Comparison of ENCODE assay signal across 32 cellular contexts in genomic region chr16:72558501-72558900, GRCh38.
"Had no signal": no experiment of that assay in that cellular context is flagged by ENCODE, and none has a peak within 500 bp of the region (broad histone marks: within the 10 kb centered on the region; RNA-seq: fewer than 3 reads in every experiment).

No MANE protein-coding gene starts in this region.

- H3K36me3 Mint-ChIP-seq: natural killer cell treated with Interleukin-12 subunit alpha and Interleukin-12 subunit beta and Interleukin-15 and Interleukin-18, amount 100 ng/mL, for 72 hours; stimulated activated memory B cell treated with anti-CD40 and anti-IgM and Interleukin-4, amounts not matched to agents 10 μg/mL and 1 μg/mL and 100 μg/mL, for 72 hours; type B pancreatic cell had no signal

- H3K9me3 ChIP-seq: ovary, psoas muscle, right lobe of liver, sigmoid colon, spleen, suprapubic skin, testis, tibial artery, transverse colon, upper lobe of right lung, uterus had no signal

- H3K9me3 Mint-ChIP-seq: natural killer cell treated with Interleukin-12 subunit alpha and Interleukin-12 subunit beta and Interleukin-15 and Interleukin-18, amount 100 ng/mL, for 72 hours; neural progenitor cell; stimulated activated memory B cell treated with anti-CD40 and anti-IgM and Interleukin-4, amounts not matched to agents 10 μg/mL and 1 μg/mL and 100 μg/mL, for 72 hours; stimulated activated naive CD8-positive, alpha-beta T cell treated with anti-CD3 and anti-CD28 coated beads, Interleukin-15, amount 100 ng/mL, for 72 hours; type B pancreatic cell had no signal

- H3K27ac ChIP-seq: neural progenitor cell, ovary, parathyroid adenoma, psoas muscle, right lobe of liver, sigmoid colon, spleen, suprapubic skin, testis, tibial artery, transverse colon, upper lobe of right lung, uterus had no signal

- H3K4me1 Mint-ChIP-seq: stimulated activated naive CD8-positive, alpha-beta T cell treated with anti-CD3 and anti-CD28 coated beads, Interleukin-15, amount 100 ng/mL, for 72 hours had no signal

- H3K27me3 ChIP-seq: neural progenitor cell, ovary, right lobe of liver, sigmoid colon, spleen, suprapubic skin, testis, tibial artery, transverse colon, upper lobe of right lung, uterus had no signal

- H3K4me1 ChIP-seq: neural progenitor cell, parathyroid adenoma, psoas muscle, spleen, suprapubic skin, testis, upper lobe of right lung, uterus had no signal

- H3K36me3 ChIP-seq: neural progenitor cell, ovary, right lobe of liver, sigmoid colon, spleen, suprapubic skin, tibial artery, transverse colon, upper lobe of right lung, uterus had no signal

- H3K4me3 Mint-ChIP-seq: naive thymus-derived CD8-positive, alpha-beta T cell; natural killer cell treated with Interleukin-12 subunit alpha and Interleukin-12 subunit beta and Interleukin-15 and Interleukin-18, amount 100 ng/mL, for 72 hours; nephron progenitor cell; neural progenitor cell; stimulated activated memory B cell treated with anti-CD40 and anti-IgM and Interleukin-4, amounts not matched to agents 10 μg/mL and 1 μg/mL and 100 μg/mL, for 72 hours; stimulated activated naive CD8-positive, alpha-beta T cell treated with anti-CD3 and anti-CD28 coated beads, Interleukin-15, amount 100 ng/mL, for 72 hours; type B pancreatic cell had no signal

- H3K4me3 ChIP-seq: neural progenitor cell, ovary, psoas muscle, right lobe of liver, sigmoid colon, smooth muscle cell, spleen, suprapubic skin, testis, tibial artery, transverse colon, upper lobe of right lung, uterus had no signal

- ATAC-seq: naive thymus-derived CD8-positive, alpha-beta T cell; natural killer cell treated with Interleukin-12 subunit alpha and Interleukin-12 subunit beta and Interleukin-15 and Interleukin-18, amount 100 ng/mL, for 72 hours; psoas muscle; right cardiac atrium; right lobe of liver; stimulated activated memory B cell treated with anti-CD40 and anti-IgM and Interleukin-4, amounts not matched to agents 10 μg/mL and 1 μg/mL and 100 μg/mL, for 72 hours; stimulated activated naive CD8-positive, alpha-beta T cell treated with anti-CD3 and anti-CD28 coated beads, Interleukin-15, amount 100 ng/mL, for 72 hours; stimulated activated naive CD8-positive, alpha-beta T cell treated with anti-CD3 and anti-CD28 coated beads, Interleukin-15, Interleukin-2, amounts not matched to agents 100 U/mL and 50 U/mL, for 24 hours; upper lobe of right lung had no signal

- H3K27ac Mint-ChIP-seq: naive thymus-derived CD8-positive, alpha-beta T cell; natural killer cell treated with Interleukin-12 subunit alpha and Interleukin-12 subunit beta and Interleukin-15 and Interleukin-18, amount 100 ng/mL, for 72 hours; nephron progenitor cell; neural progenitor cell; progenitor cell of endocrine pancreas; stimulated activated memory B cell treated with anti-CD40 and anti-IgM and Interleukin-4, amounts not matched to agents 10 μg/mL and 1 μg/mL and 100 μg/mL, for 72 hours; stimulated activated naive CD8-positive, alpha-beta T cell treated with anti-CD3 and anti-CD28 coated beads, Interleukin-15, amount 100 ng/mL, for 72 hours; type B pancreatic cell had no signal

- H3K27me3 Mint-ChIP-seq: naive thymus-derived CD8-positive, alpha-beta T cell; natural killer cell treated with Interleukin-12 subunit alpha and Interleukin-12 subunit beta and Interleukin-15 and Interleukin-18, amount 100 ng/mL, for 72 hours; stimulated activated memory B cell treated with anti-CD40 and anti-IgM and Interleukin-4, amounts not matched to agents 10 μg/mL and 1 μg/mL and 100 μg/mL, for 72 hours; stimulated activated naive CD8-positive, alpha-beta T cell treated with anti-CD3 and anti-CD28 coated beads, Interleukin-15, amount 100 ng/mL, for 72 hours; type B pancreatic cell had no signal

- DNase-seq: naive thymus-derived CD8-positive, alpha-beta T cell; nephron progenitor cell; occipital lobe; ovary; posterior cingulate gyrus; psoas muscle; right cardiac atrium; right lobe of liver; sigmoid colon; spleen; stimulated activated CD4-positive, alpha-beta T cell treated with anti-CD3 and anti-CD28 coated beads, Interleukin-12 subunit alpha, Interleukin-12 subunit beta, amount 100 ng/mL, for 4 hours; stimulated activated CD4-positive, alpha-beta T cell treated with anti-CD3 and anti-CD28 coated beads, Interleukin-1b, Interleukin-23, amount 100 ng/mL, for 48 hours; stimulated activated CD4-positive, alpha-beta T cell treated with anti-CD3 and anti-CD28 coated beads, Interleukin-4, amount 100 ng/mL, for 1 hour; stimulated activated CD4-positive, alpha-beta T cell treated with anti-CD3 and anti-CD28 coated beads, Interleukin-4, amount 100 ng/mL, for 4 hours; stimulated activated CD8-positive, alpha-beta memory T cell treated with anti-CD3 and anti-CD28 coated beads, Interleukin-4, amount 100 ng/mL, for 48 hours; stimulated activated naive CD4-positive, alpha-beta T cell; stimulated activated naive CD8-positive, alpha-beta T cell treated with anti-CD3 and anti-CD28 coated beads, Interleukin-15, amount 100 ng/mL, for 72 hours; stimulated activated naive CD8-positive, alpha-beta T cell treated with anti-CD3 and anti-CD28 coated beads, Interleukin-15, Interleukin-2, amounts not matched to agents 100 U/mL and 50 U/mL, for 24 hours; substantia nigra; testis; tibial artery; transverse colon; upper lobe of right lung; uterus had no signal
